10 cellular contexts compared by ENCODE assay signal in genomic region chr5:154157483-154158378, GRCh38. TPM values are rescaled to one million over a fixed set of nuclear protein-coding genes. Genes with fewer than 3 reads are reported as not detected.
DNase-seq lines count a peak whose midpoint lies in the region; ATAC-seq, FAIRE-seq and TF ChIP-seq lines count a peak whose summit lies in the region.
"Had no signal": no experiment of that assay in that cellular context is flagged by ENCODE, and none has a peak within 500 bp of the region (broad histone marks: within the 10 kb centered on the region; RNA-seq: fewer than 3 reads in every experiment).

No MANE protein-coding gene starts in this region.

- H2AFZ ChIP-seq in neural progenitor cell (replicated peaks) = no peak overlapping the region

- no peak overlapping the region for H3K9ac ChIP-seq in colonic mucosa (ENCODE audit: low read depth in 2 of 2, low read length in 2 of 2)
- no peak overlapping the region for H3K9ac ChIP-seq in neural progenitor cell

- peaks cover 7% of the 10 kb centered on the region for H3K27me3 Mint-ChIP-seq in neural progenitor cell (ENCODE audit: insufficient read depth, low read depth)

- no peak for FAIRE-seq in HTR-8/SVneo (lab: Jason Lieb, UNC)
- FAIRE-seq: A204.1 had no signal

- no peaks in the 10 kb centered on the region for H3K36me3 ChIP-seq in colonic mucosa
- H3K36me3 ChIP-seq in neural progenitor cell = no peaks in the 10 kb centered on the region

- H3F3A ChIP-seq in neural progenitor cell (ENCODE audit: low read depth) = peaks cover 9% of the 10 kb centered on the region

- DNase-seq in NCI-H82 (lab: John Stamatoyannopoulos, UW) (peak; percentile 41), NCI-H82 treated with DMSO at 0.1 percent for 48 hours (lab: John Stamatoyannopoulos, UW; ENCODE audit: unreplicated experiment) (no peak), NAMALWA (ENCODE audit: low spot score) (peak; percentile 30), colonic mucosa (no peak), neural progenitor cell (ENCODE audit: low spot score) (peak; percentile 44), HTR-8/SVneo (ENCODE audit: insufficient read length, low spot score) (no peak), NCI-H226 (no peak)
- DNase-seq: testis had no signal

- intact Hi-C loops in colonic mucosa (cut with DNase I) = no loop called here

- no peaks in the 10 kb centered on the region for H4K20me1 ChIP-seq in neural progenitor cell (ENCODE audit: low read depth)

- H3K9me3 ChIP-seq in colonic mucosa (no peaks in the 10 kb centered on the region), neural progenitor cell (ENCODE audit: low read depth) (no peaks in the 10 kb centered on the region)
- H3K9me3 ChIP-seq: testis had no signal

- H3K27ac ChIP-seq in colonic mucosa (no peak overlapping the region), neural progenitor cell (no peak overlapping the region)
- H3K27ac ChIP-seq: testis had no signal

- TF ChIP-seq CTCF in colonic mucosa (IDR thresholded peaks at IDR 0.05) (peak; percentile 25), neural progenitor cell (IDR thresholded peaks at IDR 0.05) (peak; percentile 77)

- no peaks in the 10 kb centered on the region for H3K4me1 ChIP-seq in colonic mucosa
- H3K4me1 ChIP-seq in neural progenitor cell = peaks cover 13% of the 10 kb centered on the region

- no peak overlapping the region for H3K4me2 ChIP-seq in neural progenitor cell

- H3K4me3 ChIP-seq in colonic mucosa (no peak overlapping the region), neural progenitor cell (no peak overlapping the region)
- H3K4me3 ChIP-seq: testis had no signal

- no peak overlapping the region for H3K4me3 Mint-ChIP-seq in neural progenitor cell

- no peak overlapping the region for H3K27ac Mint-ChIP-seq in neural progenitor cell

- no peaks in the 10 kb centered on the region for H3K36me3 Mint-ChIP-seq in neural progenitor cell

- ATAC-seq in HG03469 (IDR thresholded peaks at IDR 0.05; ENCODE audit: unreplicated experiment) = no peak

- H3K27me3 ChIP-seq in colonic mucosa (no peaks in the 10 kb centered on the region), neural progenitor cell (no peaks in the 10 kb centered on the region)
- H3K27me3 ChIP-seq: testis had no signal

- H3K4me1 Mint-ChIP-seq in neural progenitor cell = peaks cover 18% of the 10 kb centered on the region

- no peaks in the 10 kb centered on the region for H3K9me3 Mint-ChIP-seq in neural progenitor cell

- no peaks in the 10 kb centered on the region for H3K79me2 ChIP-seq in neural progenitor cell (ENCODE audit: low read depth)

RNA-seq across cellular contexts. Expression of gene GALNT10, which starts 32.8 kb away (rescaled TPM):
- 10 to 100 TPM; 40.0 to 46.7 TPM for total RNA-seq in colonic mucosa
- 10.2 and 10.5 TPM in 2 replicates for total RNA-seq in neural progenitor cell (ENCODE audit: low replicate concordance)

Comparison
In these comparisons a context has a peak if more than half of its experiments do, and no peak if none do; other contexts are left out.
1. DNase-seq: peak in NCI-H82 (single experiment), NAMALWA (single experiment) and neural progenitor cell (single experiment); none in NCI-H82 treated with DMSO at 0.1 percent for 48 hours (single experiment), colonic mucosa (single experiment), HTR-8/SVneo (single experiment) and NCI-H226 (single experiment).